ENCODE assay signal across 8 cellular contexts in genomic region chr6:87700729-87701675, GRCh38. TPM values are rescaled to one million over a fixed set of nuclear protein-coding genes. Genes with fewer than 3 reads are reported as not detected.
A peak's percentile ranks its signal among the peaks of the same experiment; 100 is the strongest.
DNase-seq lines count a peak whose midpoint lies in the region; ATAC-seq and TF ChIP-seq lines count a peak whose summit lies in the region.

No MANE protein-coding gene starts in this region.

- peak overlapping the region; percentile 99 for H3K27ac ChIP-seq in upper lobe of right lung

- H3K27me3 Mint-ChIP-seq in nephron progenitor cell (ENCODE audit: low read depth, poor library complexity) = peaks cover 3% of the 10 kb centered on the region

- no peaks in the 10 kb centered on the region for H3K9me3 Mint-ChIP-seq in nephron progenitor cell

- ATAC-seq in HG03045 (IDR thresholded peaks at IDR 0.05; ENCODE audit: unreplicated experiment) (peak; percentile 3), upper lobe of right lung (peak; percentile 7), GM21526 (IDR thresholded peaks at IDR 0.05; ENCODE audit: low FRiP score, unreplicated experiment) (no peak)

- intact Hi-C loops in upper lobe of right lung (cut with DNase I) = no loop called here

- H3K4me3 Mint-ChIP-seq in nephron progenitor cell = peak overlapping the region; percentile 96

- H3K4me1 ChIP-seq in upper lobe of right lung = peaks cover 29% of the 10 kb centered on the region

- H3K36me3 ChIP-seq in upper lobe of right lung = no peaks in the 10 kb centered on the region

- peaks cover 9% of the 10 kb centered on the region for H3K36me3 Mint-ChIP-seq in nephron progenitor cell (ENCODE audit: low read depth)

- H3K27ac Mint-ChIP-seq in nephron progenitor cell = peak overlapping the region; percentile 98

- 0 out of 2 replicates have a peak, but pooled peaks have one; percentile 15 for TF ChIP-seq CTCF in GM12874 (IDR thresholded peaks at IDR 0.05; ENCODE audit: insufficient read depth, low read depth, low read length)
- no peak for TF ChIP-seq CTCF in fibroblast of mammary gland (conservative IDR thresholded peaks at IDR 0.05; ENCODE audit: control insufficient read depth, insufficient read depth, low read depth, low read length)
- TF ChIP-seq CTCF in nephron progenitor cell (IDR thresholded peaks at IDR 0.05) = no peak
- no peak for TF ChIP-seq CTCF in upper lobe of right lung (IDR thresholded peaks at IDR 0.05)

- H3K4me1 Mint-ChIP-seq in nephron progenitor cell = peaks cover 33% of the 10 kb centered on the region

- H3K27me3 ChIP-seq in upper lobe of right lung = no peaks in the 10 kb centered on the region

- H3K4me3 ChIP-seq in fibroblast of mammary gland (ENCODE audit: control insufficient read depth, low read depth, low read length) = peak overlapping the region; percentile 84
- H3K4me3 ChIP-seq in upper lobe of right lung = peak overlapping the region; percentile 95

- DNase-seq in NCI-H748 treated with DMSO at 0.1 percent for 48 hours (lab: John Stamatoyannopoulos, UW) = peak; percentile 45
- peak; percentile 64 for DNase-seq in activated CD8-positive, alpha-beta memory T cell treated with anti-CD3 and anti-CD28 coated beads, Interleukin-2, amount 50 U/mL, for 48 hours
- peak; percentile 86 for DNase-seq in fibroblast of mammary gland (ENCODE audit: low read depth)
- peak; percentile 47 for DNase-seq in nephron progenitor cell
- DNase-seq in upper lobe of right lung = no peak

- no peaks in the 10 kb centered on the region for H3K9me3 ChIP-seq in upper lobe of right lung

RNA-seq across cellular contexts. Expression of gene AKIRIN2, which starts 1.0 kb away (rescaled TPM):
- total RNA-seq in upper lobe of right lung = 56.6 TPM
